In genomic region chr7:150502519-150502918, GRCh38 we compare ENCODE assay signal across 24 cellular contexts. TPM values are rescaled to one million over a fixed set of nuclear protein-coding genes. Genes with fewer than 3 reads are reported as not detected.
DNase-seq lines count a peak whose midpoint lies in the region; ATAC-seq and TF ChIP-seq lines count a peak whose summit lies in the region.
"Had no signal": no experiment of that assay in that cellular context is flagged by ENCODE, and none has a peak within 500 bp of the region (broad histone marks: within the 10 kb centered on the region; RNA-seq: fewer than 3 reads in every experiment).

No MANE protein-coding gene starts in this region.

- peaks cover 23% of the 10 kb centered on the region for H3K36me3 Mint-ChIP-seq in activated T-cell treated with anti-CD3 and anti-CD28 coated beads, Interleukin-2, amount 50 U/mL, for 4 hours (ENCODE audit: insufficient read depth)
- H3K36me3 Mint-ChIP-seq in activated CD4-positive, alpha-beta memory T cell treated with anti-CD3 and anti-CD28 coated beads, Interleukin-2, amount 10 ng/mL, durations not matched to agents 7 days and 5 days (ENCODE audit: low read depth) = peaks cover 57% of the 10 kb centered on the region
- H3K36me3 Mint-ChIP-seq in endothelial cell (ENCODE audit: low read depth, unreplicated experiment) = peaks cover 7% of the 10 kb centered on the region
- H3K36me3 Mint-ChIP-seq: memory B cell had no signal

- peak in 1 of 2 donors; percentile 47 for ATAC-seq in activated T-cell treated with anti-CD3 and anti-CD28 coated beads, Interleukin-2, amount 50 U/mL, for 4 hours
- ATAC-seq in HG02763 (IDR thresholded peaks at IDR 0.05; ENCODE audit: unreplicated experiment) = no peak
- ATAC-seq: HepG2, Right ventricle myocardium inferior had no signal

- H3K9me3 ChIP-seq in suprapubic skin = no peaks in the 10 kb centered on the region

- CTCF ChIA-PET in activated CD4-positive, alpha-beta memory T cell treated with anti-CD3 and anti-CD28 coated beads, Interleukin-2, amount 10 ng/mL, durations not matched to agents 7 days and 5 days (lab: Charles Lee) = interaction anchor here (1.0 to 4.6 kb wide), 11 partner anchors 9 to 516 kb away, joined by 3 to 35 read pairs (median 7); partner anchors contain the start of genes GIMAP7 and GIMAP8

- H3K27me3 ChIP-seq in suprapubic skin = no peaks in the 10 kb centered on the region

- no peak for TF ChIP-seq EP300 in suprapubic skin (IDR thresholded peaks at IDR 0.05)

- H3K4me3 ChIP-seq in urinary bladder (ENCODE audit: low read depth, low read length) (no peak overlapping the region), suprapubic skin (no peak overlapping the region)
- H3K4me3 ChIP-seq: skin epidermis had no signal

- no peak for TF ChIP-seq POLR2A in suprapubic skin (IDR thresholded peaks at IDR 0.05)

- H3K27ac ChIP-seq in urinary bladder (ENCODE audit: low read depth) (peak overlapping the region; percentile 38), suprapubic skin (no peak overlapping the region)

- no peaks in the 10 kb centered on the region for H3K36me3 ChIP-seq in urinary bladder (ENCODE audit: insufficient read depth)
- H3K36me3 ChIP-seq in suprapubic skin = no peaks in the 10 kb centered on the region

- H3K4me3 Mint-ChIP-seq in activated T-cell treated with anti-CD3 and anti-CD28 coated beads, Interleukin-2, amount 50 U/mL, for 4 hours = peak overlapping the region; percentile 44
- H3K4me3 Mint-ChIP-seq in activated CD4-positive, alpha-beta memory T cell treated with anti-CD3 and anti-CD28 coated beads, Interleukin-2, amount 10 ng/mL, durations not matched to agents 7 days and 5 days = peak overlapping the region; percentile 29
- H3K4me3 Mint-ChIP-seq in endothelial cell (ENCODE audit: unreplicated experiment) = no peak overlapping the region
- H3K4me3 Mint-ChIP-seq: memory B cell, nephron progenitor cell had no signal

- H3K27me3 Mint-ChIP-seq in activated T-cell treated with anti-CD3 and anti-CD28 coated beads, Interleukin-2, amount 50 U/mL, for 4 hours (ENCODE audit: low read depth) = no peaks in the 10 kb centered on the region
- no peaks in the 10 kb centered on the region for H3K27me3 Mint-ChIP-seq in activated CD4-positive, alpha-beta memory T cell treated with anti-CD3 and anti-CD28 coated beads, Interleukin-2, amount 10 ng/mL, durations not matched to agents 7 days and 5 days
- no peaks in the 10 kb centered on the region for H3K27me3 Mint-ChIP-seq in endothelial cell (ENCODE audit: unreplicated experiment)
- H3K27me3 Mint-ChIP-seq: progenitor cell of endocrine pancreas had no signal

- no peak for DNase-seq in activated T-cell treated with anti-CD3 and anti-CD28 coated beads, Interleukin-2, amount 50 U/mL, for 4 hours
- DNase-seq in activated T-cell treated with anti-CD3 and anti-CD28 coated beads, Interleukin-2, amount 50 U/mL, for 1 hour = no peak
- DNase-seq in activated CD4-positive, alpha-beta memory T cell treated with anti-CD3 and anti-CD28 coated beads, Interleukin-2, amount 10 ng/mL, durations not matched to agents 7 days and 5 days = peak; percentile 68
- no peak for DNase-seq in endothelial cell (ENCODE audit: low spot score)
- no peak for DNase-seq in suprapubic skin (ENCODE audit: low spot score in 2 of 2)
- no peak for DNase-seq in DMS 273 treated with DMSO at 0.1 percent for 48 hours (lab: John Stamatoyannopoulos, UW)
- DNase-seq: ACHN, anterior cingulate cortex, cerebellar nuclear complex, EL, foreskin fibroblast, hippocampal formation, kidney, NCI-H187, NCI-H446 treated with DMSO at 0.1 percent for 48 hours, nephron progenitor cell, trophoblast cell had no signal

- H3K27ac Mint-ChIP-seq in activated CD4-positive, alpha-beta memory T cell treated with anti-CD3 and anti-CD28 coated beads, Interleukin-2, amount 10 ng/mL, durations not matched to agents 7 days and 5 days = peak overlapping the region; percentile 90
- H3K27ac Mint-ChIP-seq in endothelial cell (ENCODE audit: unreplicated experiment) = peak overlapping the region; percentile 4
- H3K27ac Mint-ChIP-seq: memory B cell, nephron progenitor cell, progenitor cell of endocrine pancreas had no signal

- no peaks in the 10 kb centered on the region for H3K4me1 ChIP-seq in urinary bladder (ENCODE audit: insufficient read depth)
- H3K4me1 ChIP-seq in suprapubic skin = no peaks in the 10 kb centered on the region

- TF ChIP-seq CTCF in endothelial cell (IDR thresholded peaks at IDR 0.05; ENCODE audit: unreplicated experiment) (no peak), suprapubic skin (IDR thresholded peaks at IDR 0.05) (no peak)

- H3K4me1 Mint-ChIP-seq in activated T-cell treated with anti-CD3 and anti-CD28 coated beads, Interleukin-2, amount 50 U/mL, for 4 hours (ENCODE audit: low read depth) = peaks cover 79% of the 10 kb centered on the region
- peaks cover 75% of the 10 kb centered on the region for H3K4me1 Mint-ChIP-seq in activated CD4-positive, alpha-beta memory T cell treated with anti-CD3 and anti-CD28 coated beads, Interleukin-2, amount 10 ng/mL, durations not matched to agents 7 days and 5 days
- H3K4me1 Mint-ChIP-seq in endothelial cell (ENCODE audit: unreplicated experiment) = peaks cover 17% of the 10 kb centered on the region
- H3K4me1 Mint-ChIP-seq: memory B cell, nephron progenitor cell had no signal

- POLR2A ChIA-PET in activated CD4-positive, alpha-beta memory T cell treated with anti-CD3 and anti-CD28 coated beads, Interleukin-2, amount 10 ng/mL, durations not matched to agents 7 days and 5 days (lab: Charles Lee) = interaction anchor here (0.7 to 4.5 kb wide), 18 partner anchors 9 to 253 kb away, joined by 3 to 108 read pairs (median 4); partner anchors contain the start of genes GIMAP1, GIMAP4, GIMAP7 and GIMAP8

- peaks cover 29% of the 10 kb centered on the region for H3K9me3 Mint-ChIP-seq in activated T-cell treated with anti-CD3 and anti-CD28 coated beads, Interleukin-2, amount 50 U/mL, for 4 hours
- H3K9me3 Mint-ChIP-seq in activated CD4-positive, alpha-beta memory T cell treated with anti-CD3 and anti-CD28 coated beads, Interleukin-2, amount 10 ng/mL, durations not matched to agents 7 days and 5 days = peaks cover 30% of the 10 kb centered on the region
- no peaks in the 10 kb centered on the region for H3K9me3 Mint-ChIP-seq in endothelial cell (ENCODE audit: unreplicated experiment)

RNA-seq across cellular contexts. Expression of gene GIMAP7, which starts 12.2 kb away (rescaled TPM):
- total RNA-seq in activated T-cell treated with anti-CD3 and anti-CD28 coated beads, Interleukin-2, amount 50 U/mL, for 4 hours = 10 to 100 TPM; 23.9 to 28.3 (median 25.0) TPM
- total RNA-seq in activated CD4-positive, alpha-beta memory T cell treated with anti-CD3 and anti-CD28 coated beads, Interleukin-2, amount 10 ng/mL, durations not matched to agents 7 days and 5 days = 100 to 1,000 TPM; 169 to 171 TPM
- total RNA-seq in endothelial cell (ENCODE audit: unreplicated experiment) = 2.2 TPM
- 16.2 TPM for total RNA-seq in urinary bladder
- 33.2 TPM for polyA plus RNA-seq in urinary bladder
- 10 to 100 TPM in 1 of 4 donors, 1 to 10 TPM in 3; 1.4 to 10.8 (median 4.9) TPM for total RNA-seq in suprapubic skin
- total RNA-seq: HepG2, progenitor cell of endocrine pancreas had no signal
- polyA plus RNA-seq: HepG2 had no signal

RNA-seq across cellular contexts. Expression of gene GIMAP8, which starts 52.1 kb away (rescaled TPM):
- 1 to 10 TPM; 3.5 to 4.0 (median 3.6) TPM for total RNA-seq in activated T-cell treated with anti-CD3 and anti-CD28 coated beads, Interleukin-2, amount 50 U/mL, for 4 hours
- 10 to 100 TPM; 25.1 to 26.4 TPM for total RNA-seq in activated CD4-positive, alpha-beta memory T cell treated with anti-CD3 and anti-CD28 coated beads, Interleukin-2, amount 10 ng/mL, durations not matched to agents 7 days and 5 days
- 143 TPM for total RNA-seq in endothelial cell (ENCODE audit: unreplicated experiment)
- total RNA-seq in urinary bladder = 15.2 TPM
- 14.3 TPM for polyA plus RNA-seq in urinary bladder
- total RNA-seq in suprapubic skin = 1 to 10 TPM; 1.5 to 5.6 (median 3.2) TPM
- total RNA-seq: HepG2, progenitor cell of endocrine pancreas had no signal
- polyA plus RNA-seq: HepG2 had no signal
